Comparison of ENCODE assay signal across 1 cellular context in genomic region chr1:247906504-247907047, GRCh38.
TF ChIP-seq lines count a peak whose summit lies in the region.

No MANE protein-coding gene starts in this region.

TF ChIP-seq in endothelial cell of umbilical vein, 7 proteins besides CTCF, POLR2A, EP300 and RAD21:
- TF ChIP-seq GATA2 (IDR thresholded peaks at IDR 0.05; ENCODE audit: insufficient read depth, insufficient read length, low read depth, low read length) (no peak), MAX (IDR thresholded peaks at IDR 0.05; ENCODE audit: insufficient read depth, insufficient read length) (no peak), EZH2 (IDR thresholded peaks at IDR 0.05; ENCODE audit: borderline replicate concordance, low read depth, low read length, severe bottlenecking) (no peak), MYC (IDR thresholded peaks at IDR 0.05; ENCODE audit: low read depth, low read length) (no peak), FOS (IDR thresholded peaks at IDR 0.05; ENCODE audit: borderline replicate concordance, insufficient read depth, low read length) (no peak), POLR2AphosphoS5 (IDR thresholded peaks at IDR 0.05; ENCODE audit: insufficient read depth, low read depth, low read length) (no peak), JUN (IDR thresholded peaks at IDR 0.05; ENCODE audit: borderline replicate concordance, insufficient read depth, insufficient read length, low read depth) (no peak)
